1 cellular context compared by ENCODE assay signal in the genomic region with DNA sequence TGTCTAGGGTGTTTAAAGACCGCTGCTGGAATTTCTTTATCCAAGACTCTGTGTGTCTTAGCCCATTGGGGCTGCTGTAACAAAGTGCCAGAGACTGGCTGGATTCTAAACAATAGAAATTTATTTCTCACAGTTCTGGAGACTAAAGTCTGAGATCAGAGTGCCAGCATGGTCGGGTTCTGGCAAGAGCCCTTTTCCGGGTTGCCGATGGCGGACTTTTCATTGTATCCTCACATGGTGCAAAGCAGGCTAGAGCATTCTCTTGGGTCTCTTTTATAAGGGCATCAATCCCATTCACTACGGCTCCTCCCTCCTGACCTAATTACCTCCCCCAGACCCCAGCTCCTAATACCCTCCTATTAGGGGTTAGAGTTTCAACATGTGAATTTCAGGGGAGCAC.
TF ChIP-seq lines count a peak whose summit lies in the region.

No MANE protein-coding gene starts in this region.

TF ChIP-seq in IMR-90, 13 proteins besides CTCF, POLR2A, EP300 and RAD21:
- TF ChIP-seq CEBPB (IDR thresholded peaks at IDR 0.05; ENCODE audit: low read depth, low read length) (no peak), MXI1 (IDR thresholded peaks at IDR 0.05; ENCODE audit: borderline replicate concordance, low read depth, low read length) (no peak), RFX5 (IDR thresholded peaks at IDR 0.05; ENCODE audit: low read depth, low read length) (no peak), SMC3 (IDR thresholded peaks at IDR 0.05; ENCODE audit: low read depth, low read length) (no peak), BHLHE40 (IDR thresholded peaks at IDR 0.05; ENCODE audit: low read depth, low read length) (no peak), NFE2L2 (IDR thresholded peaks at IDR 0.05; ENCODE audit: low read depth, low read length) (no peak), MAFK (IDR thresholded peaks at IDR 0.05; ENCODE audit: low read depth, low read length) (no peak), FOS (IDR thresholded peaks at IDR 0.05; ENCODE audit: low read depth, low read length) (no peak), MAZ (IDR thresholded peaks at IDR 0.05; ENCODE audit: borderline replicate concordance, low read depth, low read length) (no peak), CHD1 (IDR thresholded peaks at IDR 0.05; ENCODE audit: low read depth, low read length) (no peak)
- TF ChIP-seq, protein P1, sequence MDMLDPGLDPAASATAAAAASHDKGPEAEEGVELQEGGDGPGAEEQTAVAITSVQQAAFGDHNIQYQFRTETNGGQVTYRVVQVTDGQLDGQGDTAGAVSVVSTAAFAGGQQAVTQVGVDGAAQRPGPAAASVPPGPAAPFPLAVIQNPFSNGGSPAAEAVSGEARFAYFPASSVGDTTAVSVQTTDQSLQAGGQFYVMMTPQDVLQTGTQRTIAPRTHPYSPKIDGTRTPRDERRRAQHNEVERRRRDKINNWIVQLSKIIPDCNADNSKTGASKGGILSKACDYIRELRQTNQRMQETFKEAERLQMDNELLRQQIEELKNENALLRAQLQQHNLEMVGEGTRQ (IDR thresholded peaks at IDR 0.05; ENCODE audit: low read depth, low read length), result no peak
